8 cellular contexts compared by ENCODE assay signal in genomic region chr3:9503283-9503682, GRCh38. TPM values are rescaled to one million over a fixed set of nuclear protein-coding genes. Genes with fewer than 3 reads are reported as not detected.
DNase-seq lines count a peak whose midpoint lies in the region; ATAC-seq, FAIRE-seq and TF ChIP-seq lines count a peak whose summit lies in the region.

No MANE protein-coding gene starts in this region.

- H3K4me3 ChIP-seq in fibroblast of the aortic adventitia (ENCODE audit: low read depth, low read length): no peak overlapping the region

- peak; percentile 91 for TF ChIP-seq CTCF in fibroblast of the aortic adventitia (IDR thresholded peaks at IDR 0.05; ENCODE audit: insufficient read depth, low read length)

- no peak for FAIRE-seq in RCC 7860 (lab: Jason Lieb, UNC)

- in situ Hi-C loops in G401 (cut with HindIII; ENCODE audit: low sequenced_read_pairs): no loop called here

- no peak for ATAC-seq in HG03457 (IDR thresholded peaks at IDR 0.05; ENCODE audit: unreplicated experiment)

- DNase-seq in G401 (ENCODE audit: low spot score) (peak; percentile 80), HT-29 (ENCODE audit: low spot score) (peak; percentile 81), RCC 7860 (ENCODE audit: low spot score) (peak; percentile 25), fibroblast of the aortic adventitia (ENCODE audit: low read depth) (peak; percentile 64), non-pigmented ciliary epithelial cell (ENCODE audit: low read depth) (peak; percentile 28), superior temporal gyrus (ENCODE audit: extremely low spot score) (peak; percentile 80)
- peak; percentile 87 to 89 for DNase-seq in activated T-cell treated with anti-CD3 and anti-CD28 coated beads, Interleukin-2, amount 50 U/mL, for 48 hours

RNA-seq across cellular contexts. Expression of gene LHFPL4, which starts 50.3 kb away (rescaled TPM):
- not detected in 2 replicates for total RNA-seq in G401 (2014; rRNA removed; shearing (Covaris generic))
- total RNA-seq in HT-29 (2014; rRNA removed; shearing (Covaris generic)): not detected in 2 replicates
- total RNA-seq in fibroblast of the aortic adventitia (ENCODE audit: low replicate concordance): not detected in 2 replicates

Comparison
In these comparisons a context has a peak if more than half of its experiments do, and no peak if none do; other contexts are left out.
1. DNase-seq: peak in every context shown above with its lines; median percentile 88 in activated T-cell treated with anti-CD3 and anti-CD28 coated beads, Interleukin-2, amount 50 U/mL, for 48 hours; 81 in HT-29; 80 in G401; 80 in superior temporal gyrus; 64 in fibroblast of the aortic adventitia; 28 in non-pigmented ciliary epithelial cell; 25 in RCC 7860.